18 cellular contexts compared by ENCODE assay signal in genomic region chr10:13759167-13759566, GRCh38.
DNase-seq lines count a peak whose midpoint lies in the region; ATAC-seq, FAIRE-seq and TF ChIP-seq lines count a peak whose summit lies in the region.
"Had no signal": no experiment of that assay in that cellular context is flagged by ENCODE, and none has a peak within 500 bp of the region (broad histone marks: within the 10 kb centered on the region; RNA-seq: fewer than 3 reads in every experiment).

No MANE protein-coding gene starts in this region.

- peaks cover 12% of the 10 kb centered on the region; the same call in 2 of the 3 replicates for H3K9me3 ChIP-seq in GM12878 (replicated peaks; ENCODE audit: control insufficient read depth, insufficient read depth, low read length)
- H3K9me3 ChIP-seq in iPS DF 6.9 (ENCODE audit: control insufficient read depth, insufficient read depth, low read length): no peaks in the 10 kb centered on the region
- H3K9me3 ChIP-seq: sigmoid colon had no signal

- POLR2A ChIA-PET in GM12878 (lab: Charles Lee): interaction anchor here (0.7 to 2.8 kb wide), 13 partner anchors 9 to 97 kb away, joined by 3 to 26 read pairs (median 5); no protein-coding TSS in a partner anchor

- in situ Hi-C loops in GM12878 (cut with MboI): no loop called here

- FAIRE-seq in GM12878 (lab: Jason Lieb, UNC): no peak
- FAIRE-seq: frontal cortex, urothelium cell line had no signal

- RAD21 ChIA-PET in GM12878 (lab: Charles Lee; ENCODE audit: unreplicated experiment): interaction anchor here (1.0 to 14.6 kb wide), 6 partner anchors 14 to 190 kb away, joined by 3 to 382 read pairs (median 54); no protein-coding TSS in a partner anchor

- intact Hi-C loops in GM12878 (cut with micrococcal nuclease; ENCODE audit: unreplicated experiment): loop anchor here (5.0 kb wide), 2 partner anchors 47 to 97 kb away; no protein-coding TSS in a partner anchor

- no TSS peak for BruUV-seq in GM12878 (replicated peaks; lab: Mats Ljungman, UMichigan)

- no peaks in the 10 kb centered on the region for H3K9me3 Mint-ChIP-seq in progenitor cell of endocrine pancreas (ENCODE audit: low read depth)
- H3K9me3 Mint-ChIP-seq: activated CD4-positive, alpha-beta memory T cell treated with anti-CD3 and anti-CD28 coated beads for 36 hours; CD4-positive, alpha-beta memory T cell; stimulated activated naive B cell treated with anti-CD40 and anti-IgM and Interleukin-4, amounts not matched to agents 10 μg/mL and 1 μg/mL and 100 μg/mL, for 72 hours had no signal

- H3K4me1 ChIP-seq in GM12878 (ENCODE audit: control insufficient read depth, insufficient read depth, low read length) (peaks cover 73% of the 10 kb centered on the region), iPS DF 6.9 (ENCODE audit: control insufficient read depth, insufficient read depth, low read length) (no peaks in the 10 kb centered on the region; the same call in 1 of the 2 replicates)
- H3K4me1 ChIP-seq: sigmoid colon had no signal

- no peaks in the 10 kb centered on the region for H4K20me1 ChIP-seq in GM12878 (ENCODE audit: control insufficient read depth, insufficient read depth)

- H3K4me3 ChIP-seq in GM12878 (no peak overlapping the region), iPS DF 6.9 (ENCODE audit: low read length) (no peak overlapping the region)
- H3K4me3 ChIP-seq: sigmoid colon had no signal

- peak overlapping the region; percentile 15 for H2AFZ ChIP-seq in GM12878 (ENCODE audit: control insufficient read depth, low read depth, low read length)

- no peak for TF ChIP-seq EP300 in GM12878 (IDR thresholded peaks at IDR 0.05; ENCODE audit: borderline replicate concordance in 1 of 2, control insufficient read depth in 1 of 2, low read depth in 2 of 2, low read length in 2 of 2)

- H3K4me2 ChIP-seq in GM12878 (ENCODE audit: control insufficient read depth, insufficient read depth): peak overlapping the region; percentile 7; the same call in 1 of the 2 replicates

- H3K36me3 ChIP-seq in GM12878 (ENCODE audit: control insufficient read depth in 2 of 2, insufficient read depth in 2 of 2, low read length in 1 of 2) (no peaks in the 10 kb centered on the region; a peak in 2 of 4 replicates), iPS DF 6.9 (ENCODE audit: control insufficient read depth, insufficient read depth, low read length) (no peaks in the 10 kb centered on the region)
- H3K36me3 ChIP-seq: sigmoid colon had no signal

- no peak for TF ChIP-seq CTCF in GM12878 (IDR thresholded peaks at IDR 0.05 in 2 of 3, conservative IDR thresholded peaks at IDR 0.05 in 1 of 3; ENCODE audit: control insufficient read depth in 2 of 3, extremely low read depth in 1 of 3, insufficient read depth in 1 of 3, low read depth in 3 of 3, low read length in 3 of 3)
- TF ChIP-seq CTCF in progenitor cell of endocrine pancreas (IDR thresholded peaks at IDR 0.05; ENCODE audit: unreplicated experiment): no peak

- H3K36me3 Mint-ChIP-seq in progenitor cell of endocrine pancreas (ENCODE audit: insufficient read depth): no peaks in the 10 kb centered on the region
- H3K36me3 Mint-ChIP-seq: activated CD4-positive, alpha-beta memory T cell treated with anti-CD3 and anti-CD28 coated beads for 36 hours; CD4-positive, alpha-beta memory T cell; naive thymus-derived CD4-positive, alpha-beta T cell; stimulated activated naive B cell treated with anti-CD40 and anti-IgM and Interleukin-4, amounts not matched to agents 10 μg/mL and 1 μg/mL and 100 μg/mL, for 72 hours had no signal

- SMC1A ChIA-PET in GM12878 (lab: Charles Lee; ENCODE audit: uncharacterized antibody, unreplicated experiment): interaction anchor here (1.5 to 15.5 kb wide), 5 partner anchors 14 to 53 kb away, joined by 4 to 399 read pairs (median 81); no protein-coding TSS in a partner anchor

- no peak for ATAC-seq in GM12878
- ATAC-seq: left colon; naive thymus-derived CD4-positive, alpha-beta T cell; stimulated activated naive B cell treated with anti-CD40 and anti-IgM and Interleukin-4, amounts not matched to agents 10 μg/mL and 1 μg/mL and 100 μg/mL, for 72 hours had no signal

- CTCF ChIA-PET in GM12878 (lab: Yijun Ruan, JAX): interaction anchor here (0.7 to 1.7 kb wide), 8 partner anchors 8 to 100 kb away, joined by 3 to 6 read pairs (median 3); no protein-coding TSS in a partner anchor

- no peaks in the 10 kb centered on the region for H3K27me3 Mint-ChIP-seq in progenitor cell of endocrine pancreas
- H3K27me3 Mint-ChIP-seq: activated CD4-positive, alpha-beta memory T cell treated with anti-CD3 and anti-CD28 coated beads for 36 hours; stimulated activated naive B cell treated with anti-CD40 and anti-IgM and Interleukin-4, amounts not matched to agents 10 μg/mL and 1 μg/mL and 100 μg/mL, for 72 hours had no signal

- H3K79me2 ChIP-seq in GM12878 (ENCODE audit: control insufficient read depth, insufficient read depth, low read length): no peaks in the 10 kb centered on the region; the same call in none of the 2 replicates

- H3K27ac ChIP-seq in GM12878 (ENCODE audit: control insufficient read depth, insufficient read depth) (peak overlapping the region; percentile 100), iPS DF 6.9 (ENCODE audit: low read length) (peak overlapping the region; percentile 76)
- H3K27ac ChIP-seq: 22Rv1, sigmoid colon had no signal

- peaks cover 62% of the 10 kb centered on the region for H3K4me1 Mint-ChIP-seq in progenitor cell of endocrine pancreas (ENCODE audit: low read depth)

- 94% methylated on average over 6 of the region's 6 CpGs for WGBS in GM12878 (ENCODE audit: insufficient coverage, insufficient replicate concordance, low lambda C conversion rate, missing lambda C conversion rate)
- whole genome bisulfite sequencing in iPS DF 6.9 (ENCODE audit: insufficient coverage, insufficient read length): no CpG with 5 or more reads among the region's 6 CpGs

- DNase-seq in NCI-H146 (lab: John Stamatoyannopoulos, UW) (peak; percentile 28), NCI-H146 treated with DMSO at 0.1 percent for 48 hours (lab: John Stamatoyannopoulos, UW; ENCODE audit: unreplicated experiment) (no peak), GM12878 (ENCODE audit: low read depth, low spot score) (no peak), iPS DF 6.9 (ENCODE audit: low read depth, low spot score) (peak; percentile 60), progenitor cell of endocrine pancreas (ENCODE audit: low spot score, unreplicated experiment) (peak; percentile 30), NCI-H345 treated with DMSO at 0.1 percent for 48 hours (lab: John Stamatoyannopoulos, UW; ENCODE audit: unreplicated experiment) (no peak), nucleus accumbens (lab: John Stamatoyannopoulos, UW) (no peak), NCI-H446 (lab: John Stamatoyannopoulos, UW) (no peak)
- DNase-seq: activated CD4-positive, alpha-beta memory T cell treated with anti-CD3 and anti-CD28 coated beads for 36 hours; CD4-positive, alpha-beta memory T cell; effector memory CD4-positive, alpha-beta T cell; left colon; naive thymus-derived CD4-positive, alpha-beta T cell; sigmoid colon; stimulated activated naive B cell treated with anti-CD40 and anti-IgM and Interleukin-4, amounts not matched to agents 10 μg/mL and 1 μg/mL and 100 μg/mL, for 72 hours had no signal

- no peak for TF ChIP-seq RAD21 in GM12878 (IDR thresholded peaks at IDR 0.05; ENCODE audit: insufficient read depth, low read depth, low read length)

- H3K27me3 ChIP-seq in GM12878 (replicated peaks in 1 of 2; ENCODE audit: control insufficient read depth in 2 of 2, insufficient read depth in 2 of 2, low read length in 1 of 2) (no peaks in the 10 kb centered on the region), iPS DF 6.9 (ENCODE audit: control insufficient read depth, insufficient read depth, low read length) (no peaks in the 10 kb centered on the region)
- H3K27me3 ChIP-seq: sigmoid colon had no signal

- peak overlapping the region; percentile 7; the same call in 1 of the 2 replicates for H3K9ac ChIP-seq in GM12878 (ENCODE audit: control insufficient read depth, insufficient read depth, low read length)

- no peak for TF ChIP-seq POLR2A in GM12878 (IDR thresholded peaks at IDR 0.05; ENCODE audit: low read depth, low read length)

- peak overlapping the region; percentile 96 for H3K27ac Mint-ChIP-seq in progenitor cell of endocrine pancreas
- H3K27ac Mint-ChIP-seq: activated CD4-positive, alpha-beta memory T cell treated with anti-CD3 and anti-CD28 coated beads for 36 hours; stimulated activated naive B cell treated with anti-CD40 and anti-IgM and Interleukin-4, amounts not matched to agents 10 μg/mL and 1 μg/mL and 100 μg/mL, for 72 hours had no signal

- no peak overlapping the region for H3K4me3 Mint-ChIP-seq in progenitor cell of endocrine pancreas (ENCODE audit: low read depth)
- H3K4me3 Mint-ChIP-seq: activated CD4-positive, alpha-beta memory T cell treated with anti-CD3 and anti-CD28 coated beads for 36 hours; CD4-positive, alpha-beta memory T cell; naive thymus-derived CD4-positive, alpha-beta T cell; stimulated activated naive B cell treated with anti-CD40 and anti-IgM and Interleukin-4, amounts not matched to agents 10 μg/mL and 1 μg/mL and 100 μg/mL, for 72 hours had no signal

TF ChIP-seq in GM12878, 131 proteins besides CTCF, POLR2A, EP300 and RAD21 (continues in another document):
- no peak for TF ChIP-seq CBX5 (IDR thresholded peaks at IDR 0.05; ENCODE audit: low read depth)
- TF ChIP-seq EGR1 (IDR thresholded peaks at IDR 0.05; ENCODE audit: borderline replicate concordance in 1 of 2, low read depth in 2 of 2, low read length in 2 of 2): no peak
- no peak for TF ChIP-seq SIX5 (IDR thresholded peaks at IDR 0.05; ENCODE audit: low read depth, low read length, severe bottlenecking)
- no peak for TF ChIP-seq PKNOX1 (IDR thresholded peaks at IDR 0.05)

Comparison
In these comparisons a context has a peak if more than half of its experiments do, and no peak if none do; other contexts are left out.
1. DNase-seq: peak in NCI-H146 (single experiment), iPS DF 6.9 (single experiment) and progenitor cell of endocrine pancreas (single experiment); none in NCI-H146 treated with DMSO at 0.1 percent for 48 hours (single experiment), GM12878 (single experiment), NCI-H345 treated with DMSO at 0.1 percent for 48 hours (single experiment), nucleus accumbens (0 of 56) and NCI-H446 (0 of 2).